ENCODE assay signal across 1 cellular context in genomic region chr15:100114526-100114925, GRCh38.
TF ChIP-seq lines count a peak whose summit lies in the region.

No MANE protein-coding gene starts in this region.

TF ChIP-seq in liver, 16 proteins besides CTCF, POLR2A, EP300 and RAD21 (continued from another document):
- TF ChIP-seq ZBTB33 (IDR thresholded peaks at IDR 0.05) (no peak), EGR1 (IDR thresholded peaks at IDR 0.05; ENCODE audit: low read depth in 2 of 2) (no peak), RXRA (IDR thresholded peaks at IDR 0.05) (no peak)
